16 cellular contexts compared by ENCODE assay signal in the genomic region with DNA sequence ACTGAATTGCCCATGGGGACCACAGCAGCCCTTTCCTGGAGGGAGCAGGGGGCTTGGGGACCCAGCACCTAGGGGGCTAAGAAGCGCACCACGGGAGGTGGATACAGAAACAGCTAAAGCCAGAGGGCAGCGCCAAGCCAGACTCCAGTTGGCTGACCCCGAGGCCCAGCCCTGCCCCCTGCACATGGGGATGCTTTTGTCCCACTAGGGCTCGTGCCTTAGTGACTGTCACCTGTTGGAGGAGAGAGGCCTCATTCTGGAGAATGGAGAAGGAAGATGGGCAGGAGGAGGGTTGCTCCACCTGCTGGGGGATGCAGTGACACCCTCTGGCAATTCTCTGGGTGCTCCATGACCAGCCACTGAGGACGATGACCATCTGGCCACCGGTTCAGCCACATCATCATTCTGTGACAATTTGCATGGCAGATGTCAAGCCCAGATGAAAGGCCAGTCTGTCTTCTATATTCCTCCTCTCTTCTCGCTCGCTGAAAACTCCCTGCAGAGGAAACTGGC.
DNase-seq lines count a peak whose midpoint lies in the region; ATAC-seq, FAIRE-seq and TF ChIP-seq lines count a peak whose summit lies in the region.
"Had no signal": no experiment of that assay in that cellular context is flagged by ENCODE, and none has a peak within 500 bp of the region (broad histone marks: within the 10 kb centered on the region; RNA-seq: fewer than 3 reads in every experiment).

No MANE protein-coding gene starts in this region.

- no peaks in the 10 kb centered on the region for H3K9me3 ChIP-seq in BE2C
- no peaks in the 10 kb centered on the region for H3K9me3 ChIP-seq in WERI-Rb-1 (ENCODE audit: severe bottlenecking)
- no peaks in the 10 kb centered on the region for H3K9me3 ChIP-seq in tibial nerve

- H3K4me3 ChIP-seq in BE2C (ENCODE audit: low read depth, low read length) = no peak overlapping the region
- no peak overlapping the region for H3K4me3 ChIP-seq in WERI-Rb-1 (ENCODE audit: low read depth, low read length)
- no peak overlapping the region for H3K4me3 ChIP-seq in kidney epithelial cell (ENCODE audit: low read depth, low read length)
- no peak overlapping the region for H3K4me3 ChIP-seq in tibial nerve
- H3K4me3 ChIP-seq: lung had no signal

- peak; percentile 5 for FAIRE-seq in GM12891 (lab: Jason Lieb, UNC)

- H3K36me3 ChIP-seq in BE2C = no peaks in the 10 kb centered on the region
- no peaks in the 10 kb centered on the region for H3K36me3 ChIP-seq in WERI-Rb-1
- H3K36me3 ChIP-seq in kidney epithelial cell (ENCODE audit: control insufficient read depth, insufficient read depth, low read length) = no peaks in the 10 kb centered on the region
- no peaks in the 10 kb centered on the region for H3K36me3 ChIP-seq in tibial nerve

- ATAC-seq in GM21526 (IDR thresholded peaks at IDR 0.05; ENCODE audit: low FRiP score, unreplicated experiment) = no peak

- 90 to 93% methylated on average over 9 of the region's 9 CpGs for WGBS in tibial nerve, 2 donors

- no peak for TF ChIP-seq POLR2A in GM12891 (IDR thresholded peaks at IDR 0.05; ENCODE audit: low read depth, low read length)
- no peak for TF ChIP-seq POLR2A in tibial nerve (IDR thresholded peaks at IDR 0.05)

- H3K4me1 ChIP-seq in BE2C = peaks cover 64% of the 10 kb centered on the region
- peaks cover 0 to 71% (median 52%) of the 10 kb centered on the region in 4 donors for H3K4me1 ChIP-seq in tibial nerve
- H3K4me1 ChIP-seq: parathyroid adenoma had no signal

- no peak for DNase-seq in BE2C
- no peak for DNase-seq in GM12891 (ENCODE audit: insufficient read length, low spot score)
- peak; percentile 68 for DNase-seq in WERI-Rb-1
- DNase-seq in kidney epithelial cell (ENCODE audit: low read depth) = no peak
- no peak for DNase-seq in NCI-H748 (lab: John Stamatoyannopoulos, UW; ENCODE audit: unreplicated experiment)
- no peak for DNase-seq in activated CD4-positive, CD25-positive, alpha-beta regulatory T cell (lab: John Stamatoyannopoulos, UW)
- DNase-seq in tibial nerve (ENCODE audit: low spot score in 2 of 2) = no peak
- DNase-seq: dermis blood vessel endothelial cell; H9; KG1; NCI-H2081; OCI-M1; stimulated activated CD4-positive, alpha-beta T cell treated with anti-CD3 and anti-CD28 coated beads, Interleukin-4, amount 100 ng/mL, for 24 hours had no signal

- H3K27ac ChIP-seq in WERI-Rb-1 (no peak overlapping the region), tibial nerve (peak overlapping the region in 2 of 4 donors; percentile 19 to 39)
- H3K27ac ChIP-seq: parathyroid adenoma had no signal

- TF ChIP-seq CTCF in BE2C (IDR thresholded peaks at IDR 0.05; ENCODE audit: low read depth, low read length) (peak; percentile 34), WERI-Rb-1 (IDR thresholded peaks at IDR 0.05; ENCODE audit: low read depth, low read length) (peak; percentile 73), kidney epithelial cell (IDR thresholded peaks at IDR 0.05; ENCODE audit: insufficient read depth, low read length, poor library complexity, severe bottlenecking) (peak; percentile 11), tibial nerve (IDR thresholded peaks at IDR 0.05) (no peak)

- H3K27me3 ChIP-seq in BE2C (no peaks in the 10 kb centered on the region), WERI-Rb-1 (ENCODE audit: insufficient read depth, low read depth, severe bottlenecking) (no peaks in the 10 kb centered on the region), kidney epithelial cell (ENCODE audit: control insufficient read depth, insufficient read depth, low read length) (peaks cover 2% of the 10 kb centered on the region), tibial nerve (no peaks in the 10 kb centered on the region)

- TF ChIP-seq EP300 in tibial nerve (IDR thresholded peaks at IDR 0.05) = no peak

TF ChIP-seq in GM12891, 5 proteins besides CTCF, POLR2A, EP300 and RAD21:
- TF ChIP-seq PAX5 (IDR thresholded peaks at IDR 0.05; ENCODE audit: insufficient read depth, low read length, severe bottlenecking) (no peak), POLR2AphosphoS5 (IDR thresholded peaks at IDR 0.05; ENCODE audit: low read depth, low read length) (no peak), POU2F2 (IDR thresholded peaks at IDR 0.05; ENCODE audit: low read depth, low read length) (no peak), SPI1 (IDR thresholded peaks at IDR 0.05; ENCODE audit: low read depth, low read length) (no peak), TAF1 (IDR thresholded peaks at IDR 0.05; ENCODE audit: low read depth, low read length) (no peak)

Comparison
In these comparisons a context has a peak if more than half of its experiments do, and no peak if none do; other contexts are left out.
1. CTCF ChIP-seq: peak in BE2C (single experiment), WERI-Rb-1 (single experiment) and kidney epithelial cell (single experiment); none in tibial nerve (0 of 5).